Comparison of ENCODE assay signal across 13 cellular contexts in genomic region chrX:84415155-84415554, GRCh38.
"Had no signal": no experiment of that assay in that cellular context is flagged by ENCODE, and none has a peak within 500 bp of the region (broad histone marks: within the 10 kb centered on the region; RNA-seq: fewer than 3 reads in every experiment).

No MANE protein-coding gene starts in this region.

- ATAC-seq: activated CD8-positive, alpha-beta memory T cell treated with anti-CD3 and anti-CD28 coated beads, Interleukin-2, amount 10 ng/mL, durations not matched to agents 7 days and 5 days; activated T-helper 17 cell treated with anti-CD3 and anti-CD28 coated beads, Interleukin-2, amount 50 U/mL, for 72 hours; stimulated activated naive CD8-positive, alpha-beta T cell treated with anti-CD3 and anti-CD28 coated beads, Interleukin-15, Interleukin-2, amounts not matched to agents 100 U/mL and 50 U/mL, for 24 hours had no signal

- DNase-seq: activated B cell treated with CpG ODN at 0.5 μM for 24 hours; activated CD4-positive, alpha-beta memory T cell treated with anti-CD3 and anti-CD28 coated beads for 36 hours; activated CD4-positive, alpha-beta T cell treated with anti-CD3 and anti-CD28 coated beads for 4 hours; activated CD8-positive, alpha-beta memory T cell treated with anti-CD3 and anti-CD28 coated beads, Interleukin-2, amount 10 ng/mL, durations not matched to agents 7 days and 5 days; activated naive CD4-positive, alpha-beta T cell treated with Interleukin-2 at 50 U/mL for 16 hours; activated T-cell treated with anti-CD3 and anti-CD28 coated beads, Interleukin-2, amount 50 U/mL, for 1 hour; erythroblast; foreskin melanocyte; occipital lobe; stimulated activated naive CD8-positive, alpha-beta T cell treated with anti-CD3 and anti-CD28 coated beads, Interleukin-15, Interleukin-2, amounts not matched to agents 100 U/mL and 50 U/mL, for 24 hours; tibial artery; uterus had no signal
